37 cellular contexts compared by ENCODE assay signal in the genomic region with DNA sequence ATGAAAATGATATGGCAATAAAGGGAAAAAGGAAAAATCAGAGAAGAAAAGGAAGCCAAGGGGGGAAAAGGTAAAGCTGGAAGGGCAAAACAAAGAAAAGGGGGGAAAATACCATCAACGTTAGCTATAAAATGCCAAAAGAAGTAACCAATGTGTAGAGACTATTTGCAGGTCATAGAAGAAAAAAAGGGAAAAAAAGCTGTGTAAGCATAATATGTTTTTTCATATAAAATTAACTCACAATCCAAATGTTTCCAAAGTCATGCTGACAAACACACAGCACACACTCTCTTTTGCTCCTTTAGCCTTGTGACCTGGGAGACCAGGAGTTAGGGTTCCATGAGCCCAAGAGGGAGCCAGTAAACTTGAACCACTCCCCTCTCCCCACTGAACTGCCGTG. TPM values are rescaled to one million over a fixed set of nuclear protein-coding genes. Genes with fewer than 3 reads are reported as not detected.
"Had no signal": no experiment of that assay in that cellular context is flagged by ENCODE, and none has a peak within 500 bp of the region (broad histone marks: within the 10 kb centered on the region; RNA-seq: fewer than 3 reads in every experiment).

No MANE protein-coding gene starts in this region.

- ATAC-seq: activated CD8-positive, alpha-beta T cell treated with anti-CD3 and anti-CD28 coated beads for 36 hours; activated naive CD8-positive, alpha-beta T cell treated with anti-CD3 and anti-CD28 coated beads, Interleukin-2, amount 50 U/mL, for 24 hours; activated T-cell treated with anti-CD3 and anti-CD28 coated beads, Interleukin-2, amount 50 U/mL, for 4 hours; activated T-cell treated with anti-CD3 and anti-CD28 coated beads, Interleukin-2, amount 50 U/mL, for 72 hours had no signal

- H3K27ac Mint-ChIP-seq: activated B cell treated with CpG ODN at 0.5 μM for 24 hours; activated CD4-positive, alpha-beta memory T cell treated with anti-CD3 and anti-CD28 coated beads for 36 hours; activated CD4-positive, alpha-beta T cell treated with anti-CD3 and anti-CD28 coated beads, Interleukin-2, amount 10 ng/mL, durations not matched to agents 24 days and 14 days; activated CD8-positive, alpha-beta T cell treated with anti-CD3 and anti-CD28 coated beads for 36 hours; activated naive CD4-positive, alpha-beta T cell treated with anti-CD3 and anti-CD28 coated beads, Interleukin-2, amount 10 ng/mL, durations not matched to agents 7 days and 5 days; activated naive CD4-positive, alpha-beta T cell treated with anti-CD3 and anti-CD28 coated beads, Interleukin-2, amount 50 U/mL, for 24 hours; activated naive CD8-positive, alpha-beta T cell; activated naive CD8-positive, alpha-beta T cell treated with anti-CD3 and anti-CD28 coated beads, Interleukin-2, amount 10 ng/mL, durations not matched to agents 7 days and 5 days; activated naive CD8-positive, alpha-beta T cell treated with anti-CD3 and anti-CD28 coated beads, Interleukin-2, amount 50 U/mL, for 24 hours; activated T-cell treated with anti-CD3 and anti-CD28 coated beads, Interleukin-2, amount 50 U/mL, for 72 hours; activated T-helper 1 cell treated with anti-CD3 and anti-CD28 coated beads, Interleukin-12 subunit alpha, Interleukin-12 subunit beta, Interleukin-2, Interleukin-4 antibody, amounts not matched to agents 30 ng/mL and 10 ng/mL and 1 ng/mL, durations not matched to agents 14 hours and 24 hours and 36 hours; activated T-helper 2 cell treated with anti-CD3 and anti-CD28 coated beads, Interferon-gamma antibody, Interleukin-2, Interleukin-4, amounts not matched to agents 10 μg/mL and 5 μg/mL and 100 μg/mL, durations not matched to agents 14 hours and 24 hours and 36 hours; brain; T-helper 1 cell treated with Interleukin-12 subunit alpha and Interleukin-12 subunit beta and Interleukin-4 antibody, amounts not matched to agents 30 μg/mL and 1 μg/mL, for 36 hours; T-helper 2 cell treated with Interferon-gamma antibody and Interleukin-4, amounts not matched to agents 5 μg/mL and 100 μg/mL, for 36 hours had no signal

- H3K36me3 Mint-ChIP-seq: activated CD4-positive, alpha-beta memory T cell treated with anti-CD3 and anti-CD28 coated beads for 36 hours; activated naive CD4-positive, alpha-beta T cell treated with anti-CD3 and anti-CD28 coated beads, Interleukin-2, amount 10 ng/mL, durations not matched to agents 7 days and 5 days; activated naive CD4-positive, alpha-beta T cell treated with anti-CD3 and anti-CD28 coated beads, Interleukin-2, amount 50 U/mL, for 24 hours; activated naive CD8-positive, alpha-beta T cell; activated naive CD8-positive, alpha-beta T cell treated with anti-CD3 and anti-CD28 coated beads, Interleukin-2, amount 10 ng/mL, durations not matched to agents 7 days and 5 days had no signal

- H3K27ac ChIP-seq: ascending aorta, VCaP had no signal

- DNase-seq: activated B cell treated with CpG ODN at 0.5 μM for 24 hours; activated CD4-positive, alpha-beta memory T cell treated with anti-CD3 and anti-CD28 coated beads for 36 hours; activated CD4-positive, alpha-beta T cell treated with anti-CD3 and anti-CD28 coated beads for 4 hours; activated CD4-positive, alpha-beta T cell treated with anti-CD3 and anti-CD28 coated beads, Interleukin-2, amount 10 ng/mL, durations not matched to agents 24 days and 14 days; activated CD4-positive, alpha-beta T cell treated with anti-CD3 and anti-CD28 coated beads, Interleukin-2, amount 50 U/mL, for 1 hour; activated CD4-positive, alpha-beta T cell treated with anti-CD3 and anti-CD28 coated beads, Interleukin-2, amount 50 U/mL, for 4 hours; activated CD4-positive, CD25-positive, alpha-beta regulatory T cell treated with anti-CD3 and anti-CD28 coated beads, Interleukin-2, amount 50 U/mL, for 72 hours; activated CD8-positive, alpha-beta memory T cell treated with anti-CD3 and anti-CD28 coated beads, Interleukin-2, amount 50 U/mL, for 4 hours; activated CD8-positive, alpha-beta T cell treated with anti-CD3 and anti-CD28 coated beads for 36 hours; activated effector memory CD4-positive, alpha-beta T cell treated with Interleukin-2 at 50 U/mL for 16 hours; activated gamma-delta T cell; activated naive CD4-positive, alpha-beta T cell treated with anti-CD3 and anti-CD28 coated beads, Interleukin-2, amount 10 ng/mL, durations not matched to agents 7 days and 5 days; activated naive CD4-positive, alpha-beta T cell treated with Interleukin-2 at 50 U/mL for 16 hours; activated naive CD8-positive, alpha-beta T cell treated with anti-CD3 and anti-CD28 coated beads, Interleukin-2, amount 10 ng/mL, durations not matched to agents 7 days and 5 days; activated naive CD8-positive, alpha-beta T cell treated with anti-CD3 and anti-CD28 coated beads, Interleukin-2, amount 50 U/mL, for 24 hours; activated T-cell treated with anti-CD3 and anti-CD28 coated beads for 4 hours; activated T-cell treated with anti-CD3 and anti-CD28 coated beads, Interleukin-2, amount 50 U/mL, for 1 hour; activated T-cell treated with anti-CD3 and anti-CD28 coated beads, Interleukin-2, amount 50 U/mL, for 4 hours; activated T-cell treated with anti-CD3 and anti-CD28 coated beads, Interleukin-2, amount 50 U/mL, for 72 hours; amygdala; anterior cingulate cortex; central memory CD4-positive, alpha-beta T cell; T-helper 1 cell; T-helper 2 cell; T-helper 9 cell had no signal

- H3K9me3 ChIP-seq: ascending aorta had no signal

- H3K4me1 Mint-ChIP-seq: activated B cell treated with CpG ODN at 0.5 μM for 24 hours; activated CD4-positive, alpha-beta T cell treated with anti-CD3 and anti-CD28 coated beads, Interleukin-2, amount 10 ng/mL, durations not matched to agents 24 days and 14 days; activated naive CD4-positive, alpha-beta T cell treated with anti-CD3 and anti-CD28 coated beads, Interleukin-2, amount 10 ng/mL, durations not matched to agents 7 days and 5 days; activated naive CD4-positive, alpha-beta T cell treated with anti-CD3 and anti-CD28 coated beads, Interleukin-2, amount 50 U/mL, for 24 hours; activated naive CD8-positive, alpha-beta T cell treated with anti-CD3 and anti-CD28 coated beads, Interleukin-2, amount 10 ng/mL, durations not matched to agents 7 days and 5 days; activated naive CD8-positive, alpha-beta T cell treated with anti-CD3 and anti-CD28 coated beads, Interleukin-2, amount 50 U/mL, for 24 hours; brain had no signal

- H3K4me3 ChIP-seq: ascending aorta had no signal

- H3K27me3 Mint-ChIP-seq: activated B cell treated with CpG ODN at 0.5 μM for 24 hours; activated CD4-positive, alpha-beta memory T cell treated with anti-CD3 and anti-CD28 coated beads for 36 hours; activated CD8-positive, alpha-beta T cell treated with anti-CD3 and anti-CD28 coated beads for 36 hours; activated naive CD4-positive, alpha-beta T cell treated with anti-CD3 and anti-CD28 coated beads, Interleukin-2, amount 10 ng/mL, durations not matched to agents 7 days and 5 days; activated naive CD4-positive, alpha-beta T cell treated with anti-CD3 and anti-CD28 coated beads, Interleukin-2, amount 50 U/mL, for 24 hours; activated naive CD8-positive, alpha-beta T cell treated with anti-CD3 and anti-CD28 coated beads, Interleukin-2, amount 10 ng/mL, durations not matched to agents 7 days and 5 days; activated naive CD8-positive, alpha-beta T cell treated with anti-CD3 and anti-CD28 coated beads, Interleukin-2, amount 50 U/mL, for 24 hours; brain had no signal

- H3K4me1 ChIP-seq: ascending aorta had no signal

- H3K27me3 ChIP-seq: ascending aorta had no signal

- FAIRE-seq: bronchial epithelial cell, TTC549 had no signal

- H3K4me3 Mint-ChIP-seq: activated B cell treated with CpG ODN at 0.5 μM for 24 hours; activated CD4-positive, alpha-beta memory T cell treated with anti-CD3 and anti-CD28 coated beads for 36 hours; activated CD4-positive, alpha-beta T cell treated with anti-CD3 and anti-CD28 coated beads, Interleukin-2, amount 10 ng/mL, durations not matched to agents 24 days and 14 days; activated CD8-positive, alpha-beta T cell treated with anti-CD3 and anti-CD28 coated beads for 36 hours; activated naive CD4-positive, alpha-beta T cell treated with anti-CD3 and anti-CD28 coated beads, Interleukin-2, amount 10 ng/mL, durations not matched to agents 7 days and 5 days; activated naive CD4-positive, alpha-beta T cell treated with anti-CD3 and anti-CD28 coated beads, Interleukin-2, amount 50 U/mL, for 24 hours; activated naive CD8-positive, alpha-beta T cell; activated naive CD8-positive, alpha-beta T cell treated with anti-CD3 and anti-CD28 coated beads, Interleukin-2, amount 10 ng/mL, durations not matched to agents 7 days and 5 days; activated naive CD8-positive, alpha-beta T cell treated with anti-CD3 and anti-CD28 coated beads, Interleukin-2, amount 50 U/mL, for 24 hours; activated T-cell treated with anti-CD3 and anti-CD28 coated beads, Interleukin-2, amount 50 U/mL, for 4 hours; activated T-cell treated with anti-CD3 and anti-CD28 coated beads, Interleukin-2, amount 50 U/mL, for 72 hours; activated T-helper 1 cell treated with anti-CD3 and anti-CD28 coated beads, Interleukin-12 subunit alpha, Interleukin-12 subunit beta, Interleukin-2, Interleukin-4 antibody, amounts not matched to agents 30 ng/mL and 10 ng/mL and 1 ng/mL, durations not matched to agents 14 hours and 24 hours and 36 hours; brain; T-helper 1 cell treated with Interleukin-12 subunit alpha and Interleukin-12 subunit beta and Interleukin-4 antibody, amounts not matched to agents 30 μg/mL and 1 μg/mL, for 36 hours; T-helper 2 cell treated with Interferon-gamma antibody and Interleukin-4, amounts not matched to agents 5 μg/mL and 100 μg/mL, for 36 hours had no signal

- H3K9me3 Mint-ChIP-seq: activated B cell treated with CpG ODN at 0.5 μM for 24 hours; activated CD4-positive, alpha-beta memory T cell treated with anti-CD3 and anti-CD28 coated beads for 36 hours; activated CD4-positive, alpha-beta T cell treated with anti-CD3 and anti-CD28 coated beads, Interleukin-2, amount 10 ng/mL, durations not matched to agents 24 days and 14 days; activated CD8-positive, alpha-beta T cell treated with anti-CD3 and anti-CD28 coated beads for 36 hours; activated naive CD4-positive, alpha-beta T cell treated with anti-CD3 and anti-CD28 coated beads, Interleukin-2, amount 10 ng/mL, durations not matched to agents 7 days and 5 days; activated naive CD4-positive, alpha-beta T cell treated with anti-CD3 and anti-CD28 coated beads, Interleukin-2, amount 50 U/mL, for 24 hours; activated naive CD8-positive, alpha-beta T cell treated with anti-CD3 and anti-CD28 coated beads, Interleukin-2, amount 10 ng/mL, durations not matched to agents 7 days and 5 days; activated naive CD8-positive, alpha-beta T cell treated with anti-CD3 and anti-CD28 coated beads, Interleukin-2, amount 50 U/mL, for 24 hours; activated T-cell treated with anti-CD3 and anti-CD28 coated beads, Interleukin-2, amount 50 U/mL, for 4 hours; activated T-cell treated with anti-CD3 and anti-CD28 coated beads, Interleukin-2, amount 50 U/mL, for 72 hours; activated T-helper 1 cell treated with anti-CD3 and anti-CD28 coated beads, Interleukin-12 subunit alpha, Interleukin-12 subunit beta, Interleukin-2, Interleukin-4 antibody, amounts not matched to agents 30 ng/mL and 10 ng/mL and 1 ng/mL, durations not matched to agents 14 hours and 24 hours and 36 hours; activated T-helper 2 cell treated with anti-CD3 and anti-CD28 coated beads, Interferon-gamma antibody, Interleukin-2, Interleukin-4, amounts not matched to agents 10 μg/mL and 5 μg/mL and 100 μg/mL, durations not matched to agents 14 hours and 24 hours and 36 hours; brain; T-helper 1 cell treated with Interleukin-12 subunit alpha and Interleukin-12 subunit beta and Interleukin-4 antibody, amounts not matched to agents 30 μg/mL and 1 μg/mL, for 36 hours; T-helper 2 cell treated with Interferon-gamma antibody and Interleukin-4, amounts not matched to agents 5 μg/mL and 100 μg/mL, for 36 hours had no signal

- H3K36me3 ChIP-seq: ascending aorta had no signal

RNA-seq across cellular contexts. Expression of a gene that starts 18.2 kb away (rescaled TPM):
- total RNA-seq: activated B cell treated with CpG ODN at 0.5 μM for 24 hours; activated CD4-positive, alpha-beta memory T cell treated with anti-CD3 and anti-CD28 coated beads for 36 hours; activated CD4-positive, alpha-beta T cell treated with anti-CD3 and anti-CD28 coated beads, Interleukin-2, amount 10 ng/mL, durations not matched to agents 24 days and 14 days; activated CD8-positive, alpha-beta memory T cell treated with anti-CD3 and anti-CD28 coated beads for 36 hours; activated CD8-positive, alpha-beta T cell treated with anti-CD3 and anti-CD28 coated beads for 36 hours; activated T-helper 1 cell treated with anti-CD3 and anti-CD28 coated beads, Interleukin-12 subunit alpha, Interleukin-12 subunit beta, Interleukin-2, Interleukin-4 antibody, amounts not matched to agents 30 ng/mL and 10 ng/mL and 1 ng/mL, durations not matched to agents 14 hours and 24 hours and 36 hours; activated T-helper 2 cell treated with anti-CD3 and anti-CD28 coated beads, Interferon-gamma antibody, Interleukin-2, Interleukin-4, amounts not matched to agents 10 μg/mL and 5 μg/mL and 100 μg/mL, durations not matched to agents 14 hours and 24 hours and 36 hours had no signal
